ENCODE assay signal across 9 cellular contexts in genomic region chr10:23675588-23675987, GRCh38.
"Had no signal": no experiment of that assay in that cellular context is flagged by ENCODE, and none has a peak within 500 bp of the region (broad histone marks: within the 10 kb centered on the region; RNA-seq: fewer than 3 reads in every experiment).

No MANE protein-coding gene starts in this region.

- H2AFZ ChIP-seq: GM23248 had no signal

- H3K4me1 ChIP-seq: HAP-1 had no signal

- H3K9ac ChIP-seq: GM23248 had no signal

- H3K36me3 ChIP-seq: HAP-1 had no signal

- DNase-seq: GM23248, GOT3, H7, HFFc6, KBM-7 had no signal

- H3K9me3 ChIP-seq: HAP-1 had no signal

- ATAC-seq: HCT116, HepG2 had no signal

- H3K4me3 ChIP-seq: GM23248, HAP-1 had no signal

- H3K27ac ChIP-seq: GM23248, HL-60 had no signal
